In genomic region chr6:38493929-38494547, GRCh38 we compare ENCODE assay signal across 8 cellular contexts.
A peak's percentile ranks its signal among the peaks of the same experiment; 100 is the strongest.
DNase-seq lines count a peak whose midpoint lies in the region; ATAC-seq lines count a peak whose summit lies in the region.

No MANE protein-coding gene starts in this region.

- H3K9me3 ChIP-seq in MG63 (no peaks in the 10 kb centered on the region), right cardiac atrium (ENCODE audit: control insufficient read depth, low read length) (no peaks in the 10 kb centered on the region)

- ATAC-seq in right cardiac atrium = peak in 1 of 2 donors; percentile 23
- no peak for ATAC-seq in GM21825 (IDR thresholded peaks at IDR 0.05; ENCODE audit: unreplicated experiment)
- no peak for ATAC-seq in HG02571 (IDR thresholded peaks at IDR 0.05; ENCODE audit: unreplicated experiment)

- WGBS in right cardiac atrium = 33% methylated on average over 6 of the region's 6 CpGs

- no peak overlapping the region for H3K4me3 ChIP-seq in MG63
- H3K4me3 ChIP-seq in right cardiac atrium (ENCODE audit: low read length) = no peak overlapping the region
- H3K4me3 ChIP-seq in skeletal muscle cell (ENCODE audit: low read depth, low read length) = no peak overlapping the region

- no peaks in the 10 kb centered on the region for H3K4me1 ChIP-seq in right cardiac atrium (ENCODE audit: control insufficient read depth, insufficient read depth, low read length)

- H3K27ac ChIP-seq in right cardiac atrium (ENCODE audit: low read length) = no peak overlapping the region

- intact Hi-C loops in right cardiac atrium (cut with DNase I) = loop anchor here in 3 of 4 donors (5.0 to 10.0 kb wide), 5 partner anchors 459 to 799 kb away; partner anchors contain the start of gene MDGA1 (in 1 of the 3)

- H3K36me3 ChIP-seq in MG63 = no peaks in the 10 kb centered on the region

- peak; percentile 42 for DNase-seq in DMS53 treated with DMSO at 0.1 percent for 48 hours (lab: John Stamatoyannopoulos, UW; ENCODE audit: unreplicated experiment)
- DNase-seq in MG63 = peak; percentile 34
- peak; percentile 27 for DNase-seq in SW480 (ENCODE audit: low spot score)
- peak in 55 of 58 donors; percentile 4 to 90 (median 67) for DNase-seq in anterior cingulate cortex (lab: John Stamatoyannopoulos, UW)
- peak; percentile 51 to 82 (median 67) for DNase-seq in right cardiac atrium
- DNase-seq in skeletal muscle cell (ENCODE audit: low read depth) = peak; percentile 21

- H3K27me3 ChIP-seq in MG63 (no peaks in the 10 kb centered on the region), right cardiac atrium (ENCODE audit: control insufficient read depth, insufficient read depth) (no peaks in the 10 kb centered on the region)
